ENCODE assay signal across 9 cellular contexts in the genomic region with DNA sequence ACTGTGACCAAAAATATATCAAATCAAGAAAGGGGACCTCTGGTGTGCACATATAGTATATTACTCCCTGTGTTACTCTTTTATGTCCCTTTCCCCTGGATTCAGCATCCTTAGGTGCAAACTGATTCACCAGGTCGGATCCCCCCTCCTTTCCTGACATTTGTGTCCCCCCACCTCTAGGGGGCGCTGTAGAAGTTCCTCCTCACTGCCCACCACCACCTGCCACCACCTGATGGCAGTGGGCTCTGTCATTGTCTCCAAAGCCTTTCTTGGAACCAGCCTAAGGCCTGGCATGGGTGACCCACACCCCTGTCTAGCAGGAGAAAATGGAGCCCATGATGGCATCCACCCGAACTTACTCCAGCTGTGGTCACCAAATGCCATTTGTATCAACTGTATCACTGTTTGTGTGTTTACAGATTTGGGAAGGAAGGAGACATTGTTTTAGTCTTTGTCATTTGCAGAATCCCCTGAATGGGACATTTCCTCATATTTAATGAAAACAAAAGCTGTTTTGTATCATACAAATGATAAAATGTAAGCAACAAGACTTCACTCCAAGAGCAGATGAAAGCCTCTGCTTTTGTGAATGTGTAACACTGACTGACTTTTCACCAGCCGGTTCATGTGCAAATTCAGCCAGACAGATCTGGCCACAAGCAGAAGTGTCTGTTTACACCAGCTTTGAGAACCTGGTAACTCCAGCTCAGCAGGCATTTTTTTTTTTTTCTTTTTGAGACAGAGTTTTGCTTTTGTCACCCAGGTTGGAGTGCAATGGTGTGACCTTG.
A peak's percentile ranks its signal among the peaks of the same experiment; 100 is the strongest.
DNase-seq lines count a peak whose midpoint lies in the region; ATAC-seq and TF ChIP-seq lines count a peak whose summit lies in the region.
"Had no signal": no experiment of that assay in that cellular context is flagged by ENCODE, and none has a peak within 500 bp of the region (broad histone marks: within the 10 kb centered on the region; RNA-seq: fewer than 3 reads in every experiment).

No MANE protein-coding gene starts in this region.

- no peaks in the 10 kb centered on the region for H3K4me1 ChIP-seq in SJCRH30

- H3K27ac ChIP-seq in SJCRH30 (no peak overlapping the region), dorsolateral prefrontal cortex (peak overlapping the region in 12 of 59 donors; percentile 5 to 63 (median 28))

- H3K27me3 Mint-ChIP-seq in nephron (ENCODE audit: low read depth) = peaks cover 3% of the 10 kb centered on the region
- H3K27me3 Mint-ChIP-seq in mesothelial cell of epicardium (ENCODE audit: low read depth) = no peaks in the 10 kb centered on the region
- H3K27me3 Mint-ChIP-seq: activated naive CD4-positive, alpha-beta T cell treated with anti-CD3 and anti-CD28 coated beads, Interleukin-2, amount 50 U/mL, for 24 hours had no signal

- no peak overlapping the region for H3K4me3 ChIP-seq in SJCRH30
- no peak overlapping the region for H3K4me3 ChIP-seq in dorsolateral prefrontal cortex

- DNase-seq in activated CD4-positive, CD25-positive, alpha-beta regulatory T cell treated with anti-CD3 and anti-CD28 coated beads, Interleukin-2, amount 50 U/mL, for 72 hours = peak; percentile 40
- DNase-seq in SJCRH30 (peak; percentile 40 to 61), dorsolateral prefrontal cortex (no peak), midbrain (lab: John Stamatoyannopoulos, UW) (no peak), hippocampal formation (lab: John Stamatoyannopoulos, UW) (no peak), mesothelial cell of epicardium (ENCODE audit: low spot score in 2 of 2, unreplicated experiment in 2 of 2) (no peak)

- H3K36me3 Mint-ChIP-seq in nephron (ENCODE audit: low read depth) = no peaks in the 10 kb centered on the region
- no peaks in the 10 kb centered on the region for H3K36me3 Mint-ChIP-seq in mesothelial cell of epicardium
- H3K36me3 Mint-ChIP-seq: activated naive CD4-positive, alpha-beta T cell treated with anti-CD3 and anti-CD28 coated beads, Interleukin-2, amount 50 U/mL, for 24 hours had no signal

- no peak overlapping the region for H3K27ac Mint-ChIP-seq in nephron
- H3K27ac Mint-ChIP-seq in mesothelial cell of epicardium = no peak overlapping the region
- H3K27ac Mint-ChIP-seq: activated naive CD4-positive, alpha-beta T cell treated with anti-CD3 and anti-CD28 coated beads, Interleukin-2, amount 50 U/mL, for 24 hours had no signal

- H3K9me3 Mint-ChIP-seq in nephron = no peaks in the 10 kb centered on the region
- no peaks in the 10 kb centered on the region for H3K9me3 Mint-ChIP-seq in mesothelial cell of epicardium
- H3K9me3 Mint-ChIP-seq: activated naive CD4-positive, alpha-beta T cell treated with anti-CD3 and anti-CD28 coated beads, Interleukin-2, amount 50 U/mL, for 24 hours had no signal

- no peak for ATAC-seq in activated CD4-positive, CD25-positive, alpha-beta regulatory T cell treated with anti-CD3 and anti-CD28 coated beads, Interleukin-2, amount 50 U/mL, for 24 hours

- peak in 44 of 56 donors; percentile 8 to 52 (median 34) for TF ChIP-seq CTCF in dorsolateral prefrontal cortex (IDR thresholded peaks at IDR 0.05 in 54 of 56, conservative IDR thresholded peaks at IDR 0.05 in 2 of 56; ENCODE audit: low read depth in 1 of 56, partially characterized antibody in 56 of 56)
- peak in 2 of 3 experiments; percentile 20 to 25 for TF ChIP-seq CTCF in nephron (IDR thresholded peaks at IDR 0.05; ENCODE audit: unreplicated experiment in 3 of 3)
- TF ChIP-seq CTCF in mesothelial cell of epicardium (IDR thresholded peaks at IDR 0.05; ENCODE audit: unreplicated experiment) = no peak

- H3K9me3 ChIP-seq in SJCRH30 (replicated peaks) = no peaks in the 10 kb centered on the region

- H3K27me3 ChIP-seq in SJCRH30 = 0 out of 2 replicates have a peak, but pooled peaks cover 3% of the 10 kb centered on the region
- no peaks in the 10 kb centered on the region for H3K27me3 ChIP-seq in dorsolateral prefrontal cortex

- H3K36me3 ChIP-seq in SJCRH30 = no peaks in the 10 kb centered on the region

- intact Hi-C loops in dorsolateral prefrontal cortex (cut with DNase I) = no loop called here

- H3K4me3 Mint-ChIP-seq in nephron = no peak overlapping the region
- no peak overlapping the region for H3K4me3 Mint-ChIP-seq in mesothelial cell of epicardium
- H3K4me3 Mint-ChIP-seq: activated naive CD4-positive, alpha-beta T cell treated with anti-CD3 and anti-CD28 coated beads, Interleukin-2, amount 50 U/mL, for 24 hours had no signal

- H3K4me1 Mint-ChIP-seq in nephron (no peaks in the 10 kb centered on the region), mesothelial cell of epicardium (peaks cover 7% of the 10 kb centered on the region)

Comparison
In these comparisons a context has a peak if more than half of its experiments do, and no peak if none do; other contexts are left out.
1. DNase-seq: peak in activated CD4-positive, CD25-positive, alpha-beta regulatory T cell treated with anti-CD3 and anti-CD28 coated beads, Interleukin-2, amount 50 U/mL, for 72 hours (single experiment) and SJCRH30 (2 of 2); none in dorsolateral prefrontal cortex (0 of 10), midbrain (single experiment), hippocampal formation (0 of 2) and mesothelial cell of epicardium (0 of 2).